ENCODE assay signal across 18 cellular contexts in the genomic region with DNA sequence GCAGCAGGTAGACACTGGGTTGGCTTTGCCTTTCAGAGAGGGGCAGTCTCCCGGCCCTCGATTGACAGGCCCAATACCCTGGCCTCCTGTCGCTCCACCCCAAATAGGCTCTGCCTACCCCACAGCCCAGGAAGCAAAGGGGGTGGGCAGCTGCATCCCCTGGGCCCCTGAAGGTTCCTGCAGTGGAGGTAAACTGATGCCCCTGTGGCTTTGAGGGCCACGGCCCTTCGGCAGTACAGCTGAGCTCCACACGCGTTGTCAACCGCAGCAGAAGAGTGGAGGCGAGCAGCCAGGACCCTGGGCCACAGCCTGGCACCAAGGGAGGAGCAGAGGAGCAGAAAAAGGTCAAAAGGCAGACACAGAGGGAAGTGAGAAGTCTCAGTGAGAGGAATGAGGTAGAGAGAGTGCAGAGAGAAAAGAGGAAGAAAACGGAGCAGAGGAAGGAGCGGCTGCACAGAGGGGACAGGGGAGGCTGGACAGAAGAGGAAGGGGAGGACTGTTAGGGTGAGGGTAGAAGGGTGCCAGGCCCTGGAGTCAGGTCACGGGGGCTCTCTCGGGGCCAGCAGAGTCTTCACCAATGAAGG.
DNase-seq lines count a peak whose midpoint lies in the region; ATAC-seq and TF ChIP-seq lines count a peak whose summit lies in the region.
"Had no signal": no experiment of that assay in that cellular context is flagged by ENCODE, and none has a peak within 500 bp of the region (broad histone marks: within the 10 kb centered on the region; RNA-seq: fewer than 3 reads in every experiment).

No MANE protein-coding gene starts in this region.

- H3K36me3 Mint-ChIP-seq in endothelial cell (ENCODE audit: low read depth, unreplicated experiment) = peaks cover 5% of the 10 kb centered on the region
- H3K36me3 Mint-ChIP-seq: natural killer cell treated with Interleukin-12 subunit alpha and Interleukin-12 subunit beta and Interleukin-15 and Interleukin-18, amount 100 ng/mL, for 72 hours had no signal

- H3K9me3 Mint-ChIP-seq in endothelial cell (ENCODE audit: unreplicated experiment) = no peaks in the 10 kb centered on the region
- H3K9me3 Mint-ChIP-seq: activated T-helper 17 cell treated with anti-CD3 and anti-CD28 coated beads, Interleukin-2, amount 50 U/mL, for 72 hours; natural killer cell treated with Interleukin-12 subunit alpha and Interleukin-12 subunit beta and Interleukin-15 and Interleukin-18, amount 100 ng/mL, for 72 hours had no signal

- H3K4me1 Mint-ChIP-seq in endothelial cell (ENCODE audit: unreplicated experiment) = no peaks in the 10 kb centered on the region

- DNase-seq in Right ventricle myocardium superior (no peak), cardiac septum (ENCODE audit: low spot score) (no peak), left ventricle myocardium superior (no peak), stomach (no peak), endothelial cell (ENCODE audit: low spot score) (no peak), DMS153 treated with DMSO at 0.1 percent for 48 hours (lab: John Stamatoyannopoulos, UW; ENCODE audit: unreplicated experiment) (no peak)
- DNase-seq: activated CD4-positive, alpha-beta T cell treated with anti-CD3 and anti-CD28 coated beads, Interleukin-2, amount 50 U/mL, for 4 hours; amniotic stem cell; Caco-2; kidney glomerular epithelial cell; NCI-H1694; NCI-H524; stimulated activated CD4-positive, alpha-beta T cell treated with anti-CD3 and anti-CD28 coated beads, Interleukin-2, amount 100 ng/mL, for 48 hours had no signal

- no peaks in the 10 kb centered on the region for H3K36me3 ChIP-seq in stomach

- 0 out of 2 replicates have a peak, but pooled peaks have one; percentile 17 for TF ChIP-seq POLR2A in Raji (IDR thresholded peaks at IDR 0.05; ENCODE audit: insufficient read depth, low read depth, low read length)
- no peak for TF ChIP-seq POLR2A in stomach (IDR thresholded peaks at IDR 0.05)

- TF ChIP-seq EP300 in stomach (IDR thresholded peaks at IDR 0.05) = no peak

- peaks cover 0 to 23% (median 0%) of the 10 kb centered on the region in 3 donors for H3K27me3 ChIP-seq in stomach

- H3K27ac Mint-ChIP-seq in endothelial cell (ENCODE audit: unreplicated experiment) = no peak overlapping the region
- H3K27ac Mint-ChIP-seq: activated T-helper 17 cell treated with anti-CD3 and anti-CD28 coated beads, Interleukin-2, amount 50 U/mL, for 72 hours had no signal

- no peak overlapping the region for H3K27ac ChIP-seq in stomach

- H3K4me1 ChIP-seq in stomach = peaks cover 0 to 10% (median 8%) of the 10 kb centered on the region in 4 donors

- no peak for TF ChIP-seq CTCF in stomach (IDR thresholded peaks at IDR 0.05)
- TF ChIP-seq CTCF in endothelial cell (IDR thresholded peaks at IDR 0.05; ENCODE audit: unreplicated experiment) = no peak

- no peak overlapping the region for H3K4me3 ChIP-seq in stomach
- H3K4me3 ChIP-seq: A549 had no signal

- ATAC-seq in Right ventricle myocardium superior (ENCODE audit: poor library complexity) = peak; percentile 38
- ATAC-seq in left ventricle myocardium superior = peak; percentile 58
- no peak for ATAC-seq in HG03442 (IDR thresholded peaks at IDR 0.05; ENCODE audit: unreplicated experiment)
- ATAC-seq: A549; activated T-helper 17 cell treated with anti-CD3 and anti-CD28 coated beads, Interleukin-2, amount 50 U/mL, for 72 hours; natural killer cell treated with Interleukin-12 subunit alpha and Interleukin-12 subunit beta and Interleukin-15 and Interleukin-18, amount 100 ng/mL, for 72 hours had no signal

- H3K9me3 ChIP-seq in stomach = no peaks in the 10 kb centered on the region
- H3K9me3 ChIP-seq: A549, Caco-2 had no signal

- WGBS in stomach, 5 donors = 65 to 74% (median 69%) methylated on average over 10 to 13 of the region's 13 CpGs

- peaks cover 16% of the 10 kb centered on the region for H3K27me3 Mint-ChIP-seq in endothelial cell (ENCODE audit: unreplicated experiment)

- intact Hi-C loops in Right ventricle myocardium superior (cut with DNase I) = no loop called here
- intact Hi-C loops in cardiac septum (cut with DNase I) = loop anchor here (5.0 kb wide), 1 partner anchor 203 kb away; no protein-coding TSS in a partner anchor
- intact Hi-C loops in left ventricle myocardium superior (cut with micrococcal nuclease) = loop anchor here (5.0 kb wide), 1 partner anchor 103 kb away; no protein-coding TSS in a partner anchor
- intact Hi-C loops in stomach (cut with DNase I; ENCODE audit: low total_unique reads) = no loop called here

- no peak overlapping the region for H3K4me3 Mint-ChIP-seq in endothelial cell (ENCODE audit: unreplicated experiment)
- H3K4me3 Mint-ChIP-seq: activated T-helper 17 cell treated with anti-CD3 and anti-CD28 coated beads, Interleukin-2, amount 50 U/mL, for 72 hours; natural killer cell treated with Interleukin-12 subunit alpha and Interleukin-12 subunit beta and Interleukin-15 and Interleukin-18, amount 100 ng/mL, for 72 hours had no signal

Comparison
In these comparisons a context has a peak if more than half of its experiments do, and no peak if none do; other contexts are left out.
1. intact Hi-C loops: an anchor here in cardiac septum (5.0 kb wide) and left ventricle myocardium superior (5.0 kb wide); none called in Right ventricle myocardium superior and stomach.